ENCODE assay signal across 8 cellular contexts in the genomic region with DNA sequence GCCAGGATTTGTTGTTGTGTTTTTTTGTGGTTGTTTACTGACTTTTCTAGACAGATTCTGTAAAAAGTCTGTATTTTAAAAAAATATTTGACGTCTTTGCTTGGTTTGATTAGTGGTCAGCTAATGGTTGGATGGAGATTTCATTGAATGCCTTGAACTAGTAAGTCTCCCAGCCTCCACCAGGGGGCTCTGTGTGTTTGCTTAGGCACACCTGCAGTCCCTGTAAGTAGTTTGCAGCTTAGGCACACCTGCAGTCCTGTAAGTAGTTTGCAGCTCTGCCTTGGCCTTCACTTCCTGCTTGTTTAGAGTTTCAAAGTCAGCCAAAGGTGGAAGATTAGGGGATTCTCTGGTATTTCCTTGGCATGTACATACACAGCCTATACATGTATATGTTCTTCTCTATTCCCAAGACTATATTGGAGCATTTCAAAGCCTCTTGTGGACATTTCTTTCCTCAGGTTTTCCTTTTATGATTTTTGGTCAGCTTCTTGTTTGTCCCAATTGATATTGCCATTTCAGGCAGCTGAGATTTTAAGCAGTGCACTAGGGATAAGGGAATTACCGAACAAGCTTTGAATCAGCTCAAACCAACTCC.
DNase-seq lines count a peak whose midpoint lies in the region; ATAC-seq and TF ChIP-seq lines count a peak whose summit lies in the region.

No MANE protein-coding gene starts in this region.

- H3K9me3 Mint-ChIP-seq in immature natural killer cell = no peaks in the 10 kb centered on the region

- in situ Hi-C loops in astrocyte of the spinal cord (cut with HindIII; ENCODE audit: low sequenced_read_pairs) = no loop called here

- DNase-seq in GM06990 (ENCODE audit: extremely low read depth, insufficient read length) = no peak
- DNase-seq in HuH-7.5 (ENCODE audit: low spot score) = peak; percentile 6
- DNase-seq in T-helper 22 cell (ENCODE audit: low read depth) = peak; percentile 13
- DNase-seq in astrocyte of the spinal cord (ENCODE audit: low read depth, low spot score) = peak; percentile 43
- peak; percentile 45 to 47 (median 47) for DNase-seq in immature natural killer cell
- DNase-seq in stimulated activated CD4-positive, alpha-beta T cell treated with anti-CD3 and anti-CD28 coated beads, Interleukin-4, amount 100 ng/mL, for 24 hours = peak; percentile 73
- no peak for DNase-seq in mesenteric fat pad (ENCODE audit: low spot score)

- TF ChIP-seq CTCF in GM06990 (IDR thresholded peaks at IDR 0.05; ENCODE audit: insufficient read depth, low read length, poor library complexity, severe bottlenecking) (peak; percentile 95), astrocyte of the spinal cord (IDR thresholded peaks at IDR 0.05; ENCODE audit: low read depth, low read length) (peak; percentile 78)

- peak overlapping the region in 1 of 6 donors; percentile 23 for H3K27ac Mint-ChIP-seq in immature natural killer cell

- peaks cover 3 to 7% (median 5%) of the 10 kb centered on the region in 3 donors for H3K36me3 Mint-ChIP-seq in immature natural killer cell

- H3K4me3 ChIP-seq in GM06990 (replicated peaks; ENCODE audit: low read depth, low read length) (no peak overlapping the region), astrocyte of the spinal cord (ENCODE audit: low read depth, low read length) (no peak overlapping the region)

- H3K4me1 Mint-ChIP-seq in immature natural killer cell = peaks cover 28 to 76% of the 10 kb centered on the region in 2 donors

- peak; percentile 96 for ATAC-seq in GM21717 (IDR thresholded peaks at IDR 0.05; ENCODE audit: unreplicated experiment)

- no peaks in the 10 kb centered on the region for H3K27me3 Mint-ChIP-seq in immature natural killer cell (ENCODE audit: low read depth in 3 of 3)

- no peaks in the 10 kb centered on the region; the same call in 1 of the 2 replicates for H3K36me3 ChIP-seq in GM06990 (ENCODE audit: control insufficient read depth, insufficient read depth, low read length)

- no peak overlapping the region for H3K4me3 Mint-ChIP-seq in immature natural killer cell

- no peaks in the 10 kb centered on the region for H3K27me3 ChIP-seq in GM06990 (replicated peaks; ENCODE audit: control insufficient read depth, insufficient read depth, low read length)

Comparison
In these comparisons a context has a peak if more than half of its experiments do, and no peak if none do; other contexts are left out.
1. DNase-seq: peak in HuH-7.5 (single experiment), T-helper 22 cell (single experiment), astrocyte of the spinal cord (single experiment), immature natural killer cell (3 of 3) and stimulated activated CD4-positive, alpha-beta T cell treated with anti-CD3 and anti-CD28 coated beads, Interleukin-4, amount 100 ng/mL, for 24 hours (single experiment); none in GM06990 (single experiment) and mesenteric fat pad (single experiment).